In the genomic region with DNA sequence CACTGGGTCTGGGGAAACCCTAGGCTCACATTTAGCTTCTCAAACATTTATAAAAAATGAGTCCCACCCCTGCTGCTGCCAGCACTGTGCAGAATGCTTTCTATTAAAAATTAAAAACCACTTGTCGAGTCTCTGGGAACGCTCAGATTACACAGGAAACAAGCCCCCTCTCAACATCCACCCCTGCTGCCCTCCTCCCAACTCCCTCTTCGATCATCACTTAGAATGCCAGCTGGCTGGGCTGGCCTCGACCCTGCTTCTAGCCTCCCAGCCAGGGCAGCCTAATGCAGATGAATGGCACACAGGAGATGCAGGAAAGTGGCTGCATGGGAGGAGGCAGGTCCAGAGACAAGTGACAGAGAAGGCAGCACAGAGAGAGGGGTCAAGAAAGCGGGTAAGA, we compare ENCODE assay signal across 15 cellular contexts.
"Had no signal": no experiment of that assay in that cellular context is flagged by ENCODE, and none has a peak within 500 bp of the region (broad histone marks: within the 10 kb centered on the region; RNA-seq: fewer than 3 reads in every experiment).

No MANE protein-coding gene starts in this region.

- DNase-seq: activated CD4-positive, alpha-beta T cell treated with anti-CD3 and anti-CD28 coated beads, Interleukin-2, amount 10 ng/mL, durations not matched to agents 24 days and 14 days; activated CD4-positive, CD25-positive, alpha-beta regulatory T cell; activated CD8-positive, alpha-beta T cell treated with anti-CD3 and anti-CD28 coated beads for 36 hours; activated naive CD4-positive, alpha-beta T cell treated with anti-CD3 and anti-CD28 coated beads for 36 hours; activated T-cell treated with anti-CD3 and anti-CD28 coated beads, Interleukin-2, amount 50 U/mL, for 1 hour; body of pancreas; effector memory CD8-positive, alpha-beta T cell; esophagus squamous epithelium; heart right ventricle; kidney glomerular epithelial cell; left ventricle myocardium superior; stimulated activated CD4-positive, alpha-beta T cell treated with anti-CD3 and anti-CD28 coated beads, Interleukin-2, amount 100 ng/mL, for 24 hours; stimulated activated naive CD4-positive, alpha-beta T cell treated with Interleukin-2 at 50 U/mL for 16 hours; thyroid gland had no signal

- H3K27ac Mint-ChIP-seq: activated CD4-positive, alpha-beta T cell treated with anti-CD3 and anti-CD28 coated beads, Interleukin-2, amount 10 ng/mL, durations not matched to agents 24 days and 14 days; activated CD8-positive, alpha-beta T cell treated with anti-CD3 and anti-CD28 coated beads for 36 hours; activated naive CD4-positive, alpha-beta T cell treated with anti-CD3 and anti-CD28 coated beads for 36 hours; activated T-helper 2 cell treated with anti-CD3 and anti-CD28 coated beads, Interferon-gamma antibody, Interleukin-2, Interleukin-4, amounts not matched to agents 10 μg/mL and 5 μg/mL and 100 μg/mL, durations not matched to agents 14 hours and 24 hours and 36 hours; effector memory CD8-positive, alpha-beta T cell had no signal

- H3K4me1 Mint-ChIP-seq: activated CD4-positive, alpha-beta T cell treated with anti-CD3 and anti-CD28 coated beads, Interleukin-2, amount 10 ng/mL, durations not matched to agents 24 days and 14 days had no signal

- ATAC-seq: activated CD8-positive, alpha-beta T cell treated with anti-CD3 and anti-CD28 coated beads for 36 hours; body of pancreas; effector memory CD8-positive, alpha-beta T cell; heart right ventricle; left ventricle myocardium superior had no signal

- H3K4me3 Mint-ChIP-seq: activated CD4-positive, alpha-beta T cell treated with anti-CD3 and anti-CD28 coated beads, Interleukin-2, amount 10 ng/mL, durations not matched to agents 24 days and 14 days; activated CD8-positive, alpha-beta T cell treated with anti-CD3 and anti-CD28 coated beads for 36 hours; activated naive CD4-positive, alpha-beta T cell treated with anti-CD3 and anti-CD28 coated beads for 36 hours; effector memory CD8-positive, alpha-beta T cell had no signal

- H3K9me3 Mint-ChIP-seq: activated CD4-positive, alpha-beta T cell treated with anti-CD3 and anti-CD28 coated beads, Interleukin-2, amount 10 ng/mL, durations not matched to agents 24 days and 14 days; activated CD8-positive, alpha-beta T cell treated with anti-CD3 and anti-CD28 coated beads for 36 hours; activated naive CD4-positive, alpha-beta T cell treated with anti-CD3 and anti-CD28 coated beads for 36 hours; activated T-helper 2 cell treated with anti-CD3 and anti-CD28 coated beads, Interferon-gamma antibody, Interleukin-2, Interleukin-4, amounts not matched to agents 10 μg/mL and 5 μg/mL and 100 μg/mL, durations not matched to agents 14 hours and 24 hours and 36 hours had no signal
